In genomic region chr2:81692566-81692965, GRCh38 we compare ENCODE assay signal across 36 cellular contexts.
"Had no signal": no experiment of that assay in that cellular context is flagged by ENCODE, and none has a peak within 500 bp of the region (broad histone marks: within the 10 kb centered on the region; RNA-seq: fewer than 3 reads in every experiment).

No MANE protein-coding gene starts in this region.

- H3K9me3 Mint-ChIP-seq: brain had no signal

- H3K27me3 ChIP-seq: adrenal gland, ascending aorta, body of pancreas, brain microvascular endothelial cell, cardiac muscle cell had no signal

- DNase-seq: activated effector memory CD4-positive, alpha-beta T cell treated with anti-CD3 and anti-CD28 coated beads, Interleukin-2, amount 50 U/mL, for 16 hours; activated effector memory CD4-positive, alpha-beta T cell treated with Interleukin-2 at 50 U/mL for 16 hours; activated gamma-delta T cell; activated gamma-delta T cell treated with Interleukin-2 at 50 U/mL for 16 hours; activated naive CD4-positive, alpha-beta T cell; activated naive CD4-positive, alpha-beta T cell treated with anti-CD3 and anti-CD28 coated beads for 36 hours; activated naive CD4-positive, alpha-beta T cell treated with anti-CD3 and anti-CD28 coated beads, Interleukin-2, amount 10 ng/mL, durations not matched to agents 7 days and 5 days; activated naive CD4-positive, alpha-beta T cell treated with anti-CD3 and anti-CD28 coated beads, Interleukin-2, amount 50 U/mL, for 16 hours; activated naive CD4-positive, alpha-beta T cell treated with Interleukin-2 at 50 U/mL for 16 hours; activated naive CD8-positive, alpha-beta T cell treated with anti-CD3 and anti-CD28 coated beads for 36 hours; activated naive CD8-positive, alpha-beta T cell treated with anti-CD3 and anti-CD28 coated beads, Interleukin-2, amount 10 ng/mL, durations not matched to agents 7 days and 5 days; activated naive CD8-positive, alpha-beta T cell treated with anti-CD3 and anti-CD28 coated beads, Interleukin-2, amount 50 U/mL, for 24 hours; activated T-cell treated with anti-CD3 and anti-CD28 coated beads, Interleukin-2, amount 50 U/mL, for 1 hour; activated T-cell treated with anti-CD3 and anti-CD28 coated beads, Interleukin-2, amount 50 U/mL, for 24 hours; activated T-cell treated with anti-CD3 and anti-CD28 coated beads, Interleukin-2, amount 50 U/mL, for 4 hours; activated T-cell treated with anti-CD3 and anti-CD28 coated beads, Interleukin-2, amount 50 U/mL, for 48 hours; activated T-cell treated with anti-CD3 and anti-CD28 coated beads, Interleukin-2, amount 50 U/mL, for 72 hours; adrenal gland; amniotic stem cell; amygdala; anterior cingulate cortex; aorta; body of pancreas; brain microvascular endothelial cell; central memory CD4-positive, alpha-beta T cell; cerebellar nuclear complex had no signal

- H3K27ac ChIP-seq: adrenal gland, ascending aorta, body of pancreas, brain microvascular endothelial cell, cardiac muscle cell had no signal

- H3K4me1 Mint-ChIP-seq: activated naive CD4-positive, alpha-beta T cell treated with anti-CD3 and anti-CD28 coated beads, Interleukin-2, amount 10 ng/mL, durations not matched to agents 7 days and 5 days; activated naive CD4-positive, alpha-beta T cell treated with anti-CD3 and anti-CD28 coated beads, Interleukin-2, amount 50 U/mL, for 24 hours; activated naive CD8-positive, alpha-beta T cell treated with anti-CD3 and anti-CD28 coated beads for 36 hours; activated naive CD8-positive, alpha-beta T cell treated with anti-CD3 and anti-CD28 coated beads, Interleukin-2, amount 10 ng/mL, durations not matched to agents 7 days and 5 days; activated naive CD8-positive, alpha-beta T cell treated with anti-CD3 and anti-CD28 coated beads, Interleukin-2, amount 50 U/mL, for 24 hours; activated T-helper 17 cell treated with anti-CD3 and anti-CD28 coated beads, Interleukin-2, amount 50 U/mL, for 72 hours; brain; central memory CD8-positive, alpha-beta T cell had no signal

- H3K4me3 ChIP-seq: adrenal gland, ascending aorta, body of pancreas, cardiac muscle cell had no signal

- H3K27ac Mint-ChIP-seq: activated naive CD4-positive, alpha-beta T cell treated with anti-CD3 and anti-CD28 coated beads for 36 hours; activated naive CD4-positive, alpha-beta T cell treated with anti-CD3 and anti-CD28 coated beads, Interleukin-2, amount 10 ng/mL, durations not matched to agents 7 days and 5 days; activated naive CD4-positive, alpha-beta T cell treated with anti-CD3 and anti-CD28 coated beads, Interleukin-2, amount 50 U/mL, for 24 hours; activated naive CD4-positive, alpha-beta T cell treated with anti-CD3 and anti-CD28 coated beads, Interleukin-2, amount 50 U/mL, for 72 hours; activated naive CD8-positive, alpha-beta T cell; activated naive CD8-positive, alpha-beta T cell treated with anti-CD3 and anti-CD28 coated beads for 36 hours; activated naive CD8-positive, alpha-beta T cell treated with anti-CD3 and anti-CD28 coated beads, Interleukin-2, amount 10 ng/mL, durations not matched to agents 7 days and 5 days; activated naive CD8-positive, alpha-beta T cell treated with anti-CD3 and anti-CD28 coated beads, Interleukin-2, amount 50 U/mL, for 24 hours; activated T-cell treated with anti-CD3 and anti-CD28 coated beads, Interleukin-2, amount 50 U/mL, for 24 hours; activated T-cell treated with anti-CD3 and anti-CD28 coated beads, Interleukin-2, amount 50 U/mL, for 72 hours; activated T-helper 1 cell treated with anti-CD3 and anti-CD28 coated beads, Interleukin-12 subunit alpha, Interleukin-12 subunit beta, Interleukin-2, Interleukin-4 antibody, amounts not matched to agents 30 ng/mL and 10 ng/mL and 1 ng/mL, durations not matched to agents 14 hours and 24 hours and 36 hours; activated T-helper 17 cell treated with anti-CD3 and anti-CD28 coated beads, Interleukin-2, amount 50 U/mL, for 72 hours; activated T-helper 2 cell treated with anti-CD3 and anti-CD28 coated beads, Interferon-gamma antibody, Interleukin-2, Interleukin-4, amounts not matched to agents 10 μg/mL and 5 μg/mL and 100 μg/mL, durations not matched to agents 14 hours and 24 hours and 36 hours; brain had no signal

- H3K36me3 Mint-ChIP-seq: activated naive CD4-positive, alpha-beta T cell treated with anti-CD3 and anti-CD28 coated beads, Interleukin-2, amount 10 ng/mL, durations not matched to agents 7 days and 5 days; activated naive CD4-positive, alpha-beta T cell treated with anti-CD3 and anti-CD28 coated beads, Interleukin-2, amount 50 U/mL, for 24 hours; activated naive CD4-positive, alpha-beta T cell treated with anti-CD3 and anti-CD28 coated beads, Interleukin-2, amount 50 U/mL, for 72 hours; activated naive CD8-positive, alpha-beta T cell; activated naive CD8-positive, alpha-beta T cell treated with anti-CD3 and anti-CD28 coated beads for 36 hours; activated naive CD8-positive, alpha-beta T cell treated with anti-CD3 and anti-CD28 coated beads, Interleukin-2, amount 10 ng/mL, durations not matched to agents 7 days and 5 days; brain had no signal

- H3K27me3 Mint-ChIP-seq: activated naive CD4-positive, alpha-beta T cell treated with anti-CD3 and anti-CD28 coated beads, Interleukin-2, amount 10 ng/mL, durations not matched to agents 7 days and 5 days; activated naive CD4-positive, alpha-beta T cell treated with anti-CD3 and anti-CD28 coated beads, Interleukin-2, amount 50 U/mL, for 24 hours; activated naive CD8-positive, alpha-beta T cell; activated naive CD8-positive, alpha-beta T cell treated with anti-CD3 and anti-CD28 coated beads for 36 hours; activated naive CD8-positive, alpha-beta T cell treated with anti-CD3 and anti-CD28 coated beads, Interleukin-2, amount 10 ng/mL, durations not matched to agents 7 days and 5 days; activated naive CD8-positive, alpha-beta T cell treated with anti-CD3 and anti-CD28 coated beads, Interleukin-2, amount 50 U/mL, for 24 hours; activated T-cell treated with anti-CD3 and anti-CD28 coated beads, Interleukin-2, amount 50 U/mL, for 24 hours; activated T-helper 17 cell treated with anti-CD3 and anti-CD28 coated beads, Interleukin-2, amount 50 U/mL, for 72 hours; brain; central memory CD8-positive, alpha-beta T cell had no signal

- ATAC-seq: activated naive CD4-positive, alpha-beta T cell treated with anti-CD3 and anti-CD28 coated beads, Interleukin-2, amount 50 U/mL, for 72 hours; activated naive CD8-positive, alpha-beta T cell treated with anti-CD3 and anti-CD28 coated beads, Interleukin-2, amount 50 U/mL, for 24 hours; activated T-cell treated with anti-CD3 and anti-CD28 coated beads, Interleukin-2, amount 50 U/mL, for 4 hours; activated T-cell treated with anti-CD3 and anti-CD28 coated beads, Interleukin-2, amount 50 U/mL, for 72 hours; activated T-helper 17 cell treated with anti-CD3 and anti-CD28 coated beads, Interleukin-2, amount 50 U/mL, for 72 hours; body of pancreas had no signal

- H3K4me1 ChIP-seq: adrenal gland, ascending aorta, body of pancreas had no signal

- H3K9me3 ChIP-seq: adrenal gland, ascending aorta, body of pancreas had no signal

- H3K36me3 ChIP-seq: adrenal gland, ascending aorta, brain microvascular endothelial cell, cardiac muscle cell had no signal

- H3K4me3 Mint-ChIP-seq: activated naive CD4-positive, alpha-beta T cell treated with anti-CD3 and anti-CD28 coated beads for 36 hours; activated naive CD4-positive, alpha-beta T cell treated with anti-CD3 and anti-CD28 coated beads, Interleukin-2, amount 10 ng/mL, durations not matched to agents 7 days and 5 days; activated naive CD4-positive, alpha-beta T cell treated with anti-CD3 and anti-CD28 coated beads, Interleukin-2, amount 50 U/mL, for 24 hours; activated naive CD8-positive, alpha-beta T cell; activated naive CD8-positive, alpha-beta T cell treated with anti-CD3 and anti-CD28 coated beads for 36 hours; activated naive CD8-positive, alpha-beta T cell treated with anti-CD3 and anti-CD28 coated beads, Interleukin-2, amount 10 ng/mL, durations not matched to agents 7 days and 5 days; activated naive CD8-positive, alpha-beta T cell treated with anti-CD3 and anti-CD28 coated beads, Interleukin-2, amount 50 U/mL, for 24 hours; activated T-cell treated with anti-CD3 and anti-CD28 coated beads, Interleukin-2, amount 50 U/mL, for 24 hours; activated T-cell treated with anti-CD3 and anti-CD28 coated beads, Interleukin-2, amount 50 U/mL, for 4 hours; activated T-cell treated with anti-CD3 and anti-CD28 coated beads, Interleukin-2, amount 50 U/mL, for 72 hours; activated T-helper 1 cell treated with anti-CD3 and anti-CD28 coated beads, Interleukin-12 subunit alpha, Interleukin-12 subunit beta, Interleukin-2, Interleukin-4 antibody, amounts not matched to agents 30 ng/mL and 10 ng/mL and 1 ng/mL, durations not matched to agents 14 hours and 24 hours and 36 hours; activated T-helper 17 cell treated with anti-CD3 and anti-CD28 coated beads, Interleukin-2, amount 50 U/mL, for 72 hours; brain; central memory CD8-positive, alpha-beta T cell had no signal
